In genomic region chr9:121434946-121435345, GRCh38 we compare ENCODE assay signal across 22 cellular contexts.
A peak's percentile ranks its signal among the peaks of the same experiment; 100 is the strongest.
DNase-seq lines count a peak whose midpoint lies in the region; ATAC-seq and TF ChIP-seq lines count a peak whose summit lies in the region.
"Had no signal": no experiment of that assay in that cellular context is flagged by ENCODE, and none has a peak within 500 bp of the region (broad histone marks: within the 10 kb centered on the region; RNA-seq: fewer than 3 reads in every experiment).

No MANE protein-coding gene starts in this region.

- H3K36me3 ChIP-seq in upper lobe of right lung: no peaks in the 10 kb centered on the region
- H3K36me3 ChIP-seq: colonic mucosa, heart right ventricle, transverse colon had no signal

- H3K4me1 ChIP-seq in upper lobe of right lung: no peaks in the 10 kb centered on the region
- H3K4me1 ChIP-seq: colonic mucosa, transverse colon had no signal

- no peaks in the 10 kb centered on the region for H3K9me3 ChIP-seq in upper lobe of right lung
- H3K9me3 ChIP-seq: colonic mucosa, heart right ventricle, SK-N-SH, transverse colon had no signal

- no peak overlapping the region for H3K4me3 ChIP-seq in upper lobe of right lung
- H3K4me3 ChIP-seq: colonic mucosa, heart right ventricle, transverse colon had no signal

- TF ChIP-seq CTCF in upper lobe of right lung (IDR thresholded peaks at IDR 0.05): no peak

- H3K27me3 ChIP-seq in upper lobe of right lung: no peaks in the 10 kb centered on the region
- H3K27me3 ChIP-seq: colonic mucosa, heart right ventricle, transverse colon had no signal

- ATAC-seq in upper lobe of right lung (peak; percentile 66), GM21717 (IDR thresholded peaks at IDR 0.05; ENCODE audit: unreplicated experiment) (no peak), HG02623 (IDR thresholded peaks at IDR 0.05; ENCODE audit: unreplicated experiment) (no peak)
- ATAC-seq: heart right ventricle had no signal

- intact Hi-C loops in upper lobe of right lung (cut with DNase I): no loop called here

- DNase-seq in NCI-H510A treated with DMSO at 0.1 percent for 48 hours (lab: John Stamatoyannopoulos, UW): peak; percentile 1
- no peak for DNase-seq in NCI-H510A (lab: John Stamatoyannopoulos, UW)
- peak; percentile 76 for DNase-seq in amniotic epithelial cell (ENCODE audit: low read depth)
- DNase-seq in fibroblast of the conjunctiva (ENCODE audit: low read depth): peak; percentile 32
- DNase-seq in upper lobe of right lung: no peak
- no peak for DNase-seq in mucosa of gallbladder (ENCODE audit: low spot score)
- DNase-seq: activated CD4-positive, CD25-positive, alpha-beta regulatory T cell treated with anti-CD3 and anti-CD28 coated beads, Interleukin-2, amount 50 U/mL, for 72 hours; amygdala; CD8-positive, alpha-beta memory T cell; colonic mucosa; GOT3; heart right ventricle; islet precursor cell; MV-4-11; NCI-H1930; NCI-H774; SK-N-SH; stimulated activated naive CD4-positive, alpha-beta T cell treated with Interleukin-2 at 50 U/mL for 16 hours; T1000; transverse colon had no signal

- H3K27ac ChIP-seq in upper lobe of right lung: no peak overlapping the region
- H3K27ac ChIP-seq: colonic mucosa, heart right ventricle, transverse colon had no signal

Comparison
In these comparisons a context has a peak if more than half of its experiments do, and no peak if none do; other contexts are left out.
1. DNase-seq: peak in NCI-H510A treated with DMSO at 0.1 percent for 48 hours (single experiment), amniotic epithelial cell (single experiment) and fibroblast of the conjunctiva (single experiment); none in NCI-H510A (single experiment), upper lobe of right lung (single experiment) and mucosa of gallbladder (single experiment).